Comparison of ENCODE assay signal across 15 cellular contexts in genomic region chr10:6877351-6878066, GRCh38.
"Had no signal": no experiment of that assay in that cellular context is flagged by ENCODE, and none has a peak within 500 bp of the region (broad histone marks: within the 10 kb centered on the region; RNA-seq: fewer than 3 reads in every experiment).

No MANE protein-coding gene starts in this region.

- H3K4me3 ChIP-seq: breast epithelium, heart left ventricle, pancreas, thyroid gland had no signal

- H3K27me3 ChIP-seq: breast epithelium, pancreas, thyroid gland had no signal

- H3K9me3 Mint-ChIP-seq: activated T-cell treated with anti-CD3 and anti-CD28 coated beads, Interleukin-2, amount 50 U/mL, for 24 hours; memory B cell; neural crest cell had no signal

- H3K36me3 Mint-ChIP-seq: activated CD8-positive, alpha-beta memory T cell treated with anti-CD3 and anti-CD28 coated beads, Interleukin-2, amount 10 ng/mL, durations not matched to agents 7 days and 5 days; activated naive CD8-positive, alpha-beta T cell; memory B cell had no signal

- H3K4me3 Mint-ChIP-seq: activated CD8-positive, alpha-beta memory T cell treated with anti-CD3 and anti-CD28 coated beads, Interleukin-2, amount 10 ng/mL, durations not matched to agents 7 days and 5 days; activated naive CD8-positive, alpha-beta T cell; activated T-cell treated with anti-CD3 and anti-CD28 coated beads, Interleukin-2, amount 50 U/mL, for 24 hours; memory B cell; neural crest cell had no signal

- ATAC-seq: activated CD8-positive, alpha-beta memory T cell treated with anti-CD3 and anti-CD28 coated beads, Interleukin-2, amount 10 ng/mL, durations not matched to agents 7 days and 5 days; esophagus mucosa; left lobe of liver; pancreas had no signal

- FAIRE-seq: endometrium, pancreas, small intestine had no signal

- DNase-seq: activated CD4-positive, alpha-beta T cell treated with anti-CD3 and anti-CD28 coated beads, Interleukin-2, amount 50 U/mL, for 4 hours; activated CD8-positive, alpha-beta memory T cell treated with anti-CD3 and anti-CD28 coated beads, Interleukin-2, amount 10 ng/mL, durations not matched to agents 7 days and 5 days; activated effector memory CD4-positive, alpha-beta T cell treated with anti-CD3 and anti-CD28 coated beads, Interleukin-2, amount 50 U/mL, for 16 hours; activated T-cell treated with anti-CD3 and anti-CD28 coated beads, Interleukin-2, amount 50 U/mL, for 24 hours; small intestine had no signal

- H3K9me3 ChIP-seq: breast epithelium, heart left ventricle, pancreas, thyroid gland had no signal

- H3K36me3 ChIP-seq: breast epithelium, heart left ventricle, pancreas, thyroid gland had no signal

- H3K4me1 Mint-ChIP-seq: activated CD8-positive, alpha-beta memory T cell treated with anti-CD3 and anti-CD28 coated beads, Interleukin-2, amount 10 ng/mL, durations not matched to agents 7 days and 5 days; memory B cell; neural crest cell had no signal

- H3K4me1 ChIP-seq: breast epithelium, heart left ventricle, pancreas, thyroid gland had no signal

- H3K27ac ChIP-seq: breast epithelium, heart left ventricle, pancreas, thyroid gland had no signal
